ENCODE assay signal across 38 cellular contexts in genomic region chr10:51113007-51113406, GRCh38. TPM values are rescaled to one million over a fixed set of nuclear protein-coding genes. Genes with fewer than 3 reads are reported as not detected.
"Had no signal": no experiment of that assay in that cellular context is flagged by ENCODE, and none has a peak within 500 bp of the region (broad histone marks: within the 10 kb centered on the region; RNA-seq: fewer than 3 reads in every experiment).

No MANE protein-coding gene starts in this region.

- H3K27ac Mint-ChIP-seq: activated B cell treated with CpG ODN at 0.5 μM for 24 hours; activated CD4-positive, alpha-beta memory T cell treated with anti-CD3 and anti-CD28 coated beads for 36 hours; activated CD4-positive, alpha-beta T cell treated with anti-CD3 and anti-CD28 coated beads, Interleukin-2, amount 10 ng/mL, durations not matched to agents 24 days and 14 days; activated CD8-positive, alpha-beta T cell treated with anti-CD3 and anti-CD28 coated beads for 36 hours; activated naive CD4-positive, alpha-beta T cell treated with anti-CD3 and anti-CD28 coated beads, Interleukin-2, amount 10 ng/mL, durations not matched to agents 7 days and 5 days; activated naive CD4-positive, alpha-beta T cell treated with anti-CD3 and anti-CD28 coated beads, Interleukin-2, amount 50 U/mL, for 24 hours; activated naive CD8-positive, alpha-beta T cell; activated naive CD8-positive, alpha-beta T cell treated with anti-CD3 and anti-CD28 coated beads, Interleukin-2, amount 10 ng/mL, durations not matched to agents 7 days and 5 days; activated naive CD8-positive, alpha-beta T cell treated with anti-CD3 and anti-CD28 coated beads, Interleukin-2, amount 50 U/mL, for 24 hours; activated T-cell treated with anti-CD3 and anti-CD28 coated beads, Interleukin-2, amount 50 U/mL, for 72 hours; activated T-helper 1 cell treated with anti-CD3 and anti-CD28 coated beads, Interleukin-12 subunit alpha, Interleukin-12 subunit beta, Interleukin-2, Interleukin-4 antibody, amounts not matched to agents 30 ng/mL and 10 ng/mL and 1 ng/mL, durations not matched to agents 14 hours and 24 hours and 36 hours; activated T-helper 2 cell treated with anti-CD3 and anti-CD28 coated beads, Interferon-gamma antibody, Interleukin-2, Interleukin-4, amounts not matched to agents 10 μg/mL and 5 μg/mL and 100 μg/mL, durations not matched to agents 14 hours and 24 hours and 36 hours; T-helper 2 cell treated with Interferon-gamma antibody and Interleukin-4, amounts not matched to agents 5 μg/mL and 100 μg/mL, for 36 hours had no signal

- FAIRE-seq: bronchial epithelial cell, TTC549 had no signal

- H3K27me3 Mint-ChIP-seq: activated B cell treated with CpG ODN at 0.5 μM for 24 hours; activated CD4-positive, alpha-beta memory T cell treated with anti-CD3 and anti-CD28 coated beads for 36 hours; activated CD4-positive, alpha-beta T cell treated with anti-CD3 and anti-CD28 coated beads, Interleukin-2, amount 10 ng/mL, durations not matched to agents 24 days and 14 days; activated CD8-positive, alpha-beta T cell treated with anti-CD3 and anti-CD28 coated beads for 36 hours; activated naive CD4-positive, alpha-beta T cell treated with anti-CD3 and anti-CD28 coated beads, Interleukin-2, amount 10 ng/mL, durations not matched to agents 7 days and 5 days; activated naive CD4-positive, alpha-beta T cell treated with anti-CD3 and anti-CD28 coated beads, Interleukin-2, amount 50 U/mL, for 24 hours; activated naive CD8-positive, alpha-beta T cell treated with anti-CD3 and anti-CD28 coated beads, Interleukin-2, amount 10 ng/mL, durations not matched to agents 7 days and 5 days; activated naive CD8-positive, alpha-beta T cell treated with anti-CD3 and anti-CD28 coated beads, Interleukin-2, amount 50 U/mL, for 24 hours; brain had no signal

- DNase-seq: activated B cell treated with CpG ODN at 0.5 μM for 24 hours; activated CD4-positive, alpha-beta memory T cell treated with anti-CD3 and anti-CD28 coated beads for 36 hours; activated CD4-positive, alpha-beta T cell treated with anti-CD3 and anti-CD28 coated beads for 4 hours; activated CD4-positive, alpha-beta T cell treated with anti-CD3 and anti-CD28 coated beads, Interleukin-2, amount 10 ng/mL, durations not matched to agents 24 days and 14 days; activated CD4-positive, alpha-beta T cell treated with anti-CD3 and anti-CD28 coated beads, Interleukin-2, amount 50 U/mL, for 1 hour; activated CD4-positive, alpha-beta T cell treated with anti-CD3 and anti-CD28 coated beads, Interleukin-2, amount 50 U/mL, for 4 hours; activated CD4-positive, CD25-positive, alpha-beta regulatory T cell treated with anti-CD3 and anti-CD28 coated beads, Interleukin-2, amount 50 U/mL, for 72 hours; activated CD8-positive, alpha-beta memory T cell treated with anti-CD3 and anti-CD28 coated beads, Interleukin-2, amount 50 U/mL, for 4 hours; activated CD8-positive, alpha-beta T cell treated with anti-CD3 and anti-CD28 coated beads for 36 hours; activated effector memory CD4-positive, alpha-beta T cell treated with Interleukin-2 at 50 U/mL for 16 hours; activated gamma-delta T cell; activated naive CD4-positive, alpha-beta T cell treated with anti-CD3 and anti-CD28 coated beads, Interleukin-2, amount 10 ng/mL, durations not matched to agents 7 days and 5 days; activated naive CD4-positive, alpha-beta T cell treated with Interleukin-2 at 50 U/mL for 16 hours; activated naive CD8-positive, alpha-beta T cell treated with anti-CD3 and anti-CD28 coated beads, Interleukin-2, amount 10 ng/mL, durations not matched to agents 7 days and 5 days; activated naive CD8-positive, alpha-beta T cell treated with anti-CD3 and anti-CD28 coated beads, Interleukin-2, amount 50 U/mL, for 24 hours; activated T-cell treated with anti-CD3 and anti-CD28 coated beads for 4 hours; activated T-cell treated with anti-CD3 and anti-CD28 coated beads, Interleukin-2, amount 50 U/mL, for 1 hour; activated T-cell treated with anti-CD3 and anti-CD28 coated beads, Interleukin-2, amount 50 U/mL, for 4 hours; activated T-cell treated with anti-CD3 and anti-CD28 coated beads, Interleukin-2, amount 50 U/mL, for 72 hours; amygdala; anterior cingulate cortex; caudate nucleus; cerebellar nuclear complex; colonic mucosa; T-helper 9 cell had no signal

- H3K4me3 ChIP-seq: ascending aorta, cardiac muscle cell, colonic mucosa had no signal

- H3K4me3 Mint-ChIP-seq: activated B cell treated with CpG ODN at 0.5 μM for 24 hours; activated CD4-positive, alpha-beta memory T cell treated with anti-CD3 and anti-CD28 coated beads for 36 hours; activated CD4-positive, alpha-beta T cell treated with anti-CD3 and anti-CD28 coated beads, Interleukin-2, amount 10 ng/mL, durations not matched to agents 24 days and 14 days; activated CD8-positive, alpha-beta T cell treated with anti-CD3 and anti-CD28 coated beads for 36 hours; activated naive CD4-positive, alpha-beta T cell treated with anti-CD3 and anti-CD28 coated beads, Interleukin-2, amount 10 ng/mL, durations not matched to agents 7 days and 5 days; activated naive CD4-positive, alpha-beta T cell treated with anti-CD3 and anti-CD28 coated beads, Interleukin-2, amount 50 U/mL, for 24 hours; activated naive CD8-positive, alpha-beta T cell; activated naive CD8-positive, alpha-beta T cell treated with anti-CD3 and anti-CD28 coated beads, Interleukin-2, amount 10 ng/mL, durations not matched to agents 7 days and 5 days; activated naive CD8-positive, alpha-beta T cell treated with anti-CD3 and anti-CD28 coated beads, Interleukin-2, amount 50 U/mL, for 24 hours; activated T-cell treated with anti-CD3 and anti-CD28 coated beads, Interleukin-2, amount 50 U/mL, for 4 hours; activated T-cell treated with anti-CD3 and anti-CD28 coated beads, Interleukin-2, amount 50 U/mL, for 72 hours; activated T-helper 1 cell treated with anti-CD3 and anti-CD28 coated beads, Interleukin-12 subunit alpha, Interleukin-12 subunit beta, Interleukin-2, Interleukin-4 antibody, amounts not matched to agents 30 ng/mL and 10 ng/mL and 1 ng/mL, durations not matched to agents 14 hours and 24 hours and 36 hours; brain; central memory CD8-positive, alpha-beta T cell; T-helper 2 cell treated with Interferon-gamma antibody and Interleukin-4, amounts not matched to agents 5 μg/mL and 100 μg/mL, for 36 hours had no signal

- H3K27ac ChIP-seq: ascending aorta, cardiac muscle cell, colonic mucosa, VCaP had no signal

- H3K9me3 Mint-ChIP-seq: activated B cell treated with CpG ODN at 0.5 μM for 24 hours; activated CD4-positive, alpha-beta memory T cell treated with anti-CD3 and anti-CD28 coated beads for 36 hours; activated CD4-positive, alpha-beta T cell treated with anti-CD3 and anti-CD28 coated beads, Interleukin-2, amount 10 ng/mL, durations not matched to agents 24 days and 14 days; activated CD8-positive, alpha-beta T cell treated with anti-CD3 and anti-CD28 coated beads for 36 hours; activated naive CD4-positive, alpha-beta T cell treated with anti-CD3 and anti-CD28 coated beads, Interleukin-2, amount 10 ng/mL, durations not matched to agents 7 days and 5 days; activated naive CD4-positive, alpha-beta T cell treated with anti-CD3 and anti-CD28 coated beads, Interleukin-2, amount 50 U/mL, for 24 hours; activated naive CD8-positive, alpha-beta T cell treated with anti-CD3 and anti-CD28 coated beads, Interleukin-2, amount 10 ng/mL, durations not matched to agents 7 days and 5 days; activated naive CD8-positive, alpha-beta T cell treated with anti-CD3 and anti-CD28 coated beads, Interleukin-2, amount 50 U/mL, for 24 hours; activated T-cell treated with anti-CD3 and anti-CD28 coated beads, Interleukin-2, amount 50 U/mL, for 4 hours; activated T-helper 1 cell treated with anti-CD3 and anti-CD28 coated beads, Interleukin-12 subunit alpha, Interleukin-12 subunit beta, Interleukin-2, Interleukin-4 antibody, amounts not matched to agents 30 ng/mL and 10 ng/mL and 1 ng/mL, durations not matched to agents 14 hours and 24 hours and 36 hours; activated T-helper 2 cell treated with anti-CD3 and anti-CD28 coated beads, Interferon-gamma antibody, Interleukin-2, Interleukin-4, amounts not matched to agents 10 μg/mL and 5 μg/mL and 100 μg/mL, durations not matched to agents 14 hours and 24 hours and 36 hours; brain; central memory CD8-positive, alpha-beta T cell; T-helper 2 cell treated with Interferon-gamma antibody and Interleukin-4, amounts not matched to agents 5 μg/mL and 100 μg/mL, for 36 hours had no signal

- H3K27me3 ChIP-seq: ascending aorta, cardiac muscle cell, colonic mucosa had no signal

- H3K4me1 Mint-ChIP-seq: activated B cell treated with CpG ODN at 0.5 μM for 24 hours; activated CD4-positive, alpha-beta T cell treated with anti-CD3 and anti-CD28 coated beads, Interleukin-2, amount 10 ng/mL, durations not matched to agents 24 days and 14 days; activated naive CD4-positive, alpha-beta T cell treated with anti-CD3 and anti-CD28 coated beads, Interleukin-2, amount 10 ng/mL, durations not matched to agents 7 days and 5 days; activated naive CD4-positive, alpha-beta T cell treated with anti-CD3 and anti-CD28 coated beads, Interleukin-2, amount 50 U/mL, for 24 hours; activated naive CD8-positive, alpha-beta T cell treated with anti-CD3 and anti-CD28 coated beads, Interleukin-2, amount 10 ng/mL, durations not matched to agents 7 days and 5 days; activated naive CD8-positive, alpha-beta T cell treated with anti-CD3 and anti-CD28 coated beads, Interleukin-2, amount 50 U/mL, for 24 hours; central memory CD8-positive, alpha-beta T cell had no signal

- H3K4me1 ChIP-seq: colonic mucosa had no signal

- H3K9me3 ChIP-seq: ascending aorta, colonic mucosa had no signal

- H3K36me3 ChIP-seq: ascending aorta, cardiac muscle cell, colonic mucosa had no signal

- H3K36me3 Mint-ChIP-seq: activated CD4-positive, alpha-beta memory T cell treated with anti-CD3 and anti-CD28 coated beads for 36 hours; activated naive CD4-positive, alpha-beta T cell treated with anti-CD3 and anti-CD28 coated beads, Interleukin-2, amount 10 ng/mL, durations not matched to agents 7 days and 5 days; activated naive CD4-positive, alpha-beta T cell treated with anti-CD3 and anti-CD28 coated beads, Interleukin-2, amount 50 U/mL, for 24 hours; activated naive CD8-positive, alpha-beta T cell; activated naive CD8-positive, alpha-beta T cell treated with anti-CD3 and anti-CD28 coated beads, Interleukin-2, amount 10 ng/mL, durations not matched to agents 7 days and 5 days; brain had no signal

- ATAC-seq: activated CD8-positive, alpha-beta T cell treated with anti-CD3 and anti-CD28 coated beads for 36 hours; activated naive CD8-positive, alpha-beta T cell treated with anti-CD3 and anti-CD28 coated beads, Interleukin-2, amount 50 U/mL, for 24 hours; activated T-cell treated with anti-CD3 and anti-CD28 coated beads, Interleukin-2, amount 50 U/mL, for 4 hours; activated T-cell treated with anti-CD3 and anti-CD28 coated beads, Interleukin-2, amount 50 U/mL, for 72 hours had no signal

RNA-seq across cellular contexts. Expression of gene PRKG1, which starts 38.7 kb away (rescaled TPM):
- total RNA-seq: activated B cell treated with CpG ODN at 0.5 μM for 24 hours; activated CD4-positive, alpha-beta memory T cell treated with anti-CD3 and anti-CD28 coated beads for 36 hours; activated CD4-positive, alpha-beta T cell treated with anti-CD3 and anti-CD28 coated beads, Interleukin-2, amount 10 ng/mL, durations not matched to agents 24 days and 14 days; activated CD8-positive, alpha-beta memory T cell treated with anti-CD3 and anti-CD28 coated beads for 36 hours; activated CD8-positive, alpha-beta T cell treated with anti-CD3 and anti-CD28 coated beads for 36 hours; activated naive CD8-positive, alpha-beta T cell treated with anti-CD3 and anti-CD28 coated beads, Interleukin-2, amount 10 ng/mL, durations not matched to agents 7 days and 5 days; activated T-cell treated with anti-CD3 and anti-CD28 coated beads, Interleukin-2, amount 50 U/mL, for 72 hours; activated T-helper 1 cell treated with anti-CD3 and anti-CD28 coated beads, Interleukin-12 subunit alpha, Interleukin-12 subunit beta, Interleukin-2, Interleukin-4 antibody, amounts not matched to agents 30 ng/mL and 10 ng/mL and 1 ng/mL, durations not matched to agents 14 hours and 24 hours and 36 hours; activated T-helper 2 cell treated with anti-CD3 and anti-CD28 coated beads, Interferon-gamma antibody, Interleukin-2, Interleukin-4, amounts not matched to agents 10 μg/mL and 5 μg/mL and 100 μg/mL, durations not matched to agents 14 hours and 24 hours and 36 hours had no signal
